1 cellular context compared by ENCODE assay signal in genomic region chr19:3695986-3696659, GRCh38.
TF ChIP-seq lines count a peak whose summit lies in the region.

No MANE protein-coding gene starts in this region.

TF ChIP-seq in H1, 55 proteins besides CTCF, POLR2A, EP300 and RAD21:
- TF ChIP-seq RNF2 (IDR thresholded peaks at IDR 0.05; ENCODE audit: borderline replicate concordance, low read depth, low read length, missing control alignments, poor library complexity, severe bottlenecking) (no peak), SIN3A (conservative IDR thresholded peaks at IDR 0.05 in 1 of 2, IDR thresholded peaks at IDR 0.05 in 1 of 2; ENCODE audit: low read depth in 1 of 2, low read length in 2 of 2) (no peak), HDAC6 (IDR thresholded peaks at IDR 0.05; ENCODE audit: low read depth, low read length) (no peak), CREB1 (IDR thresholded peaks at IDR 0.05) (no peak), BACH1 (IDR thresholded peaks at IDR 0.05; ENCODE audit: low read length) (no peak), JUND (IDR thresholded peaks at IDR 0.05; ENCODE audit: low read length) (no peak)
